8 cellular contexts compared by ENCODE assay signal in the genomic region with DNA sequence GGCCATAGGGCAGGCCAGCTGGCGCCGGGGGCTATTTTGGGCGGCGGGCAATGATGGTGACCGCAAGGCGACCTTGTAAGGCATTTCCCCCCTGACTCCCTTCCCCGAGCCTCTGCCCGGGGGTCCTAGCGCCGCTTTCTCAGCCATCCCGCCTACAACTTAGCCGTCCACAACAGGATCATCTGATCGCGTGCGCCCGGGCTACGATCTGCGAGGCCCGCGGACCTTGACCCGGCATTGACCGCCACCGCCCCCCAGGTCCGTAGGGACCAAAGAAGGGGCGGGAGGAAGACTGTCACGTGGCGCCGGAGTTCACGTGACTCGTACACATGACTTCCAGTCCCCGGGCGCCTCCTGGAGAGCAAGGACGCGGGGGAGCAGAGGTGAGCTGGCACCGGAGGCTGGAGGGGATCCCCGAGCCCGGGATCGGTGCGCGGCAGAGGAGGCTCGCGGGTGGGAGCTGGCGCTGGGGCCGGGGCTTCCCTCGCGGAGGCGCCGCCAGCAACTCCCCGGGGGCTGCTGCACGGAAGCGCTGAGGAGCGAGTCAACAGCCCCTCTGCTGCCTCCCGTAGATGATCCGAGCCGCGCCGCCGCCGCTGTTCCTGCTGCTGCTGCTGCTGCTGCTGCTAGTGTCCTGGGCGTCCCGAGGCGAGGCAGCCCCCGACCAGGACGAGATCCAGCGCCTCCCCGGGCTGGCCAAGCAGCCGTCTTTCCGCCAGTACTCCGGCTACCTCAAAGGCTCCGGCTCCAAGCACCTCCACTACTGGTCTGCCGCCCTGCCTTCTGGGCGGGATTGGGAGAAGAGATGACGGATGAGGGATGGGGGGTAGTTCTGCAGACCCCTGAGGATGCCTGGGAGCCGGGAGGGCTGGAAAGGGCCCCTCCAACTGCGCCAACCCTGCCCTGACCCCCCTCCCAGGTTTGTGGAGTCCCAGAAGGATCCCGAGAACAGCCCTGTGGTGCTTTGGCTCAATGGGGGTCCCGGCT. TPM values are rescaled to one million over a fixed set of nuclear protein-coding genes. Genes with fewer than 3 reads are reported as not detected.
DNase-seq lines count a peak whose midpoint lies in the region; FAIRE-seq and TF ChIP-seq lines count a peak whose summit lies in the region.

A gene (plus strand): TSS at position 339 of the 987 bp plus-strand sequence. CDS start 234 bp downstream, at position 573.
A gene with protein sequence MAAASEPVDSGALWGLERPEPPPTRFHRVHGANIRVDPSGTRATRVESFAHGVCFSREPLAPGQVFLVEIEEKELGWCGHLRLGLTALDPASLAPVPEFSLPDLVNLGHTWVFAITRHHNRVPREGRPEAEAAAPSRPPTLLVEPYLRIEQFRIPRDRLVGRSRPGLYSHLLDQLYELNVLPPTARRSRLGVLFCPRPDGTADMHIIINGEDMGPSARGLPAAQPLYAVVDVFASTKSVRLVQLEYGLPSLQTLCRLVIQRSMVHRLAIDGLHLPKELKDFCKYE (minus strand): TSS at position 212 of the 987 bp plus-strand sequence. CDS start 217 bp downstream, outside the sequence.

- H2AK5ac ChIP-seq in neuronal stem cell (ENCODE audit: low read depth, low read length), result peak within 1 kb of the TSS; percentile 81

- 0 to 1% methylated on average over 63 to 68 of the region's 77 CpGs for WGBS in GM23248 (ENCODE audit: low coverage in 1 of 2, low lambda C conversion rate in 2 of 2, missing lambda C conversion rate in 2 of 2), 2 experiments
- no CpG with 5 or more reads among the region's 77 CpGs for WGBS in neuronal stem cell (ENCODE audit: extremely low coverage in 2 of 2, insufficient read length in 2 of 2, insufficient replicate concordance in 1 of 2), 2 donors

- H2BK120ac ChIP-seq in neuronal stem cell (ENCODE audit: low read depth, low read length), result peak within 1 kb of the TSS; percentile 81

- H3K18ac ChIP-seq in neuronal stem cell (ENCODE audit: low read length), result peak within 1 kb of the TSS; percentile 93

- peak within 1 kb of the TSS; percentile 76 for H3K4ac ChIP-seq in neuronal stem cell (ENCODE audit: low read length)

- H3K4me2 ChIP-seq in DOHH2 (ENCODE audit: low read length) (peak within 1 kb of the TSS; percentile 82), GM23248 (ENCODE audit: unreplicated experiment) (peak within 1 kb of the TSS; percentile 75), neuronal stem cell (ENCODE audit: insufficient read depth, low read length, poor library complexity, severe bottlenecking) (peak within 1 kb of the TSS; percentile 100)

- H3K27ac ChIP-seq in DOHH2 (ENCODE audit: low read depth, low read length) (no peak within 1 kb of the TSS), GM23248 (peak within 1 kb of the TSS; percentile 52), SJCRH30 (peak within 1 kb of the TSS; percentile 84), neuronal stem cell (replicated peaks; ENCODE audit: low read length) (no peak within 1 kb of the TSS), subcutaneous abdominal adipose tissue (ENCODE audit: low read depth, low read length) (peak within 1 kb of the TSS; percentile 85)

- no peaks in the 10 kb centered on the region for H4K20me1 ChIP-seq in DOHH2 (ENCODE audit: control insufficient read depth, insufficient read depth, low read depth, low read length)
- H4K20me1 ChIP-seq in GM23248 (ENCODE audit: insufficient read depth), result no peaks in the 10 kb centered on the region

- peaks cover 2% of the 10 kb centered on the region for H3K79me1 ChIP-seq in neuronal stem cell (ENCODE audit: low read depth, low read length)

- H2BK12ac ChIP-seq in neuronal stem cell (ENCODE audit: low read length), result peak within 1 kb of the TSS; percentile 86

- H3K79me2 ChIP-seq in DOHH2 (ENCODE audit: control insufficient read depth, low read length), result no peaks in the 10 kb centered on the region
- H3K79me2 ChIP-seq in GM23248 (ENCODE audit: insufficient read depth), result peaks cover 23% of the 10 kb centered on the region; the same call in 1 of the 2 replicates

- TF ChIP-seq CTCF in DOHH2 (IDR thresholded peaks at IDR 0.05; ENCODE audit: low read depth, low read length, poor library complexity, severe bottlenecking), result peak; percentile 3

- in situ Hi-C loops in GM23248 (cut with MboI), result no loop called here

- peak within 1 kb of the TSS; percentile 39 for H2BK5ac ChIP-seq in neuronal stem cell (ENCODE audit: low read length)

- H3K23ac ChIP-seq in neuronal stem cell (ENCODE audit: low read depth, low read length, poor library complexity), result peak within 1 kb of the TSS; percentile 96

- H4K8ac ChIP-seq in neuronal stem cell (ENCODE audit: low read depth, low read length), result peak within 1 kb of the TSS; percentile 68

- peak within 1 kb of the TSS; percentile 83 for H3K4me3 ChIP-seq in DOHH2 (ENCODE audit: low read length)
- peak within 1 kb of the TSS; percentile 78 for H3K4me3 ChIP-seq in GM23248
- peak within 1 kb of the TSS; percentile 89 for H3K4me3 ChIP-seq in SJCRH30
- H3K4me3 ChIP-seq in neuronal stem cell (ENCODE audit: low read length in 2 of 2), result peak within 1 kb of the TSS; percentile 66 to 88
- peak within 1 kb of the TSS; percentile 68 to 83 (median 76) for H3K4me3 ChIP-seq in subcutaneous abdominal adipose tissue (ENCODE audit: low read depth in 1 of 5, low read length in 5 of 5)

- H3K9ac ChIP-seq in GM23248 (peak within 1 kb of the TSS; percentile 85), neuronal stem cell (ENCODE audit: low read depth, low read length, poor library complexity) (peak within 1 kb of the TSS; percentile 91), subcutaneous abdominal adipose tissue (ENCODE audit: low read length in 5 of 5) (peak within 1 kb of the TSS; percentile 63 to 91 (median 79))

- H3K14ac ChIP-seq in neuronal stem cell (ENCODE audit: low read length), result peak within 1 kb of the TSS; percentile 56

- peak within 1 kb of the TSS; percentile 81 for H2AFZ ChIP-seq in GM23248
- H2AFZ ChIP-seq in neuronal stem cell (ENCODE audit: low read length), result peak within 1 kb of the TSS; percentile 90

- FAIRE-seq in frontal cortex (lab: Jason Lieb, UNC), result no peak

- H4K91ac ChIP-seq in neuronal stem cell (ENCODE audit: low read depth, low read length, poor library complexity), result no peak within 1 kb of the TSS

- no peaks in the 10 kb centered on the region for H3K27me3 ChIP-seq in DOHH2 (ENCODE audit: control insufficient read depth, low read length)
- no peaks in the 10 kb centered on the region for H3K27me3 ChIP-seq in GM23248 (replicated peaks; ENCODE audit: insufficient read depth)
- no peaks in the 10 kb centered on the region for H3K27me3 ChIP-seq in SJCRH30
- H3K27me3 ChIP-seq in neuronal stem cell (ENCODE audit: control insufficient read depth in 3 of 3, insufficient read depth in 3 of 3, low read depth in 1 of 3, low read length in 3 of 3), result peaks cover 0 to 7% (median 0%) of the 10 kb centered on the region in 3 experiments
- no peaks in the 10 kb centered on the region for H3K27me3 ChIP-seq in subcutaneous abdominal adipose tissue (ENCODE audit: control insufficient read depth in 5 of 5, insufficient read depth in 4 of 5, low read length in 5 of 5)

- peak within 1 kb of the TSS; percentile 46 for H2BK15ac ChIP-seq in neuronal stem cell (ENCODE audit: low read length)

- peak; percentile 97 for DNase-seq in GM23248
- DNase-seq in LHCN-M2 (ENCODE audit: low read depth), result peak; percentile 96
- peak; percentile 98 to 99 for DNase-seq in SJCRH30
- peak; percentile 87 for DNase-seq in activated naive CD4-positive, alpha-beta T cell treated with Interleukin-2 at 50 U/mL for 16 hours
- DNase-seq in frontal cortex (ENCODE audit: low spot score in 2 of 2), result peak; percentile 99
- peak; percentile 78 for DNase-seq in neuronal stem cell (ENCODE audit: low spot score)

- peaks cover 2% of the 10 kb centered on the region for H3K36me3 ChIP-seq in DOHH2 (ENCODE audit: control insufficient read depth, low read length)
- H3K36me3 ChIP-seq in GM23248 (ENCODE audit: low read depth), result peaks cover 11% of the 10 kb centered on the region; the same call in 1 of the 2 replicates
- H3K36me3 ChIP-seq in SJCRH30, result peaks cover 18% of the 10 kb centered on the region
- H3K36me3 ChIP-seq in neuronal stem cell (replicated peaks in 1 of 2; ENCODE audit: control insufficient read depth in 2 of 2, insufficient read depth in 2 of 2, low read length in 2 of 2), result peaks cover 5 to 36% of the 10 kb centered on the region in 2 donors
- peaks cover 5 to 53% (median 45%) of the 10 kb centered on the region in 5 donors for H3K36me3 ChIP-seq in subcutaneous abdominal adipose tissue (ENCODE audit: control insufficient read depth in 5 of 5, insufficient read depth in 5 of 5, low read length in 5 of 5)

- H3K9me3 ChIP-seq in DOHH2 (ENCODE audit: control insufficient read depth, insufficient read depth, low read length), result no peaks in the 10 kb centered on the region
- H3K9me3 ChIP-seq in GM23248 (ENCODE audit: low read depth), result no peaks in the 10 kb centered on the region
- H3K9me3 ChIP-seq in SJCRH30 (replicated peaks), result no peaks in the 10 kb centered on the region
- no peaks in the 10 kb centered on the region for H3K9me3 ChIP-seq in neuronal stem cell (replicated peaks in 1 of 2; ENCODE audit: control insufficient read depth in 2 of 2, insufficient read depth in 1 of 2, low read depth in 1 of 2, low read length in 2 of 2)
- H3K9me3 ChIP-seq in subcutaneous abdominal adipose tissue (ENCODE audit: control insufficient read depth in 5 of 5, low read length in 5 of 5), result no peaks in the 10 kb centered on the region

- no peaks in the 10 kb centered on the region for H3F3A ChIP-seq in DOHH2 (ENCODE audit: control insufficient read depth, insufficient read depth)
- no peaks in the 10 kb centered on the region for H3F3A ChIP-seq in GM23248 (ENCODE audit: insufficient read depth)

- H3K4me1 ChIP-seq in DOHH2 (ENCODE audit: control insufficient read depth, low read length), result peaks cover 23% of the 10 kb centered on the region
- no peaks in the 10 kb centered on the region; the same call in 1 of the 2 replicates for H3K4me1 ChIP-seq in GM23248 (ENCODE audit: insufficient read depth)
- peaks cover 35% of the 10 kb centered on the region for H3K4me1 ChIP-seq in SJCRH30
- H3K4me1 ChIP-seq in neuronal stem cell (ENCODE audit: control insufficient read depth in 2 of 2, insufficient read depth in 1 of 2, low read depth in 1 of 2, low read length in 2 of 2), result peaks cover 5 to 6% of the 10 kb centered on the region in 2 donors
- peaks cover 5 to 35% (median 32%) of the 10 kb centered on the region in 5 donors for H3K4me1 ChIP-seq in subcutaneous abdominal adipose tissue (ENCODE audit: control insufficient read depth in 5 of 5, insufficient read depth in 5 of 5, low read length in 5 of 5)

- H3K9me2 ChIP-seq in DOHH2 (replicated peaks; ENCODE audit: control insufficient read depth, low read length) (no peaks in the 10 kb centered on the region), GM23248 (ENCODE audit: insufficient read depth) (no peaks in the 10 kb centered on the region)

RNA-seq across cellular contexts. Expression of the first gene that starts in this region (rescaled TPM):
- 154 and 176 TPM in 2 replicates for total RNA-seq in GM23248 (2014; rRNA removed; shearing (Covaris generic))
- polyA plus RNA-seq in GM23248 (2016; fragmentation: Nextera tagmentation; extraction: Ambion mirVana), result 303 and 321 TPM in 2 replicates
- total RNA-seq in LHCN-M2 (2014; rRNA removed) (118 and 180 TPM in 2 replicates), frontal cortex (14.7 TPM)
- polyA plus RNA-seq in LHCN-M2 (2012), result 196 TPM
- total RNA-seq in SJCRH30 (2014; rRNA removed; shearing (Covaris generic)), result 85.2 and 91.4 TPM in 2 replicates
- polyA plus RNA-seq in neuronal stem cell (2013, experiment 1 of 2), result 15.3 TPM
- polyA plus RNA-seq in neuronal stem cell (2013, experiment 2 of 2), result 15.1 TPM

RNA-seq across cellular contexts. Expression of the second gene that starts in this region (rescaled TPM):
- 4.3 and 8.3 TPM in 2 replicates for total RNA-seq in GM23248 (2014; rRNA removed; shearing (Covaris generic))
- 1.4 and 2.1 TPM in 2 replicates for polyA plus RNA-seq in GM23248 (2016; fragmentation: Nextera tagmentation; extraction: Ambion mirVana)
- total RNA-seq in LHCN-M2 (2014; rRNA removed) (5.4 and 9.0 TPM in 2 replicates), frontal cortex (3.3 TPM)
- 3.5 TPM for polyA plus RNA-seq in LHCN-M2 (2012)
- 3.9 and 6.7 TPM in 2 replicates for total RNA-seq in SJCRH30 (2014; rRNA removed; shearing (Covaris generic))
- polyA plus RNA-seq in neuronal stem cell (2013, experiment 1 of 2), result 0.75 TPM
- polyA plus RNA-seq in neuronal stem cell (2013, experiment 2 of 2), result 0.62 TPM

Comparison
In these comparisons a context has a peak if more than half of its experiments do, and no peak if none do; other contexts are left out.
1. H3K27ac ChIP-seq: peak in GM23248 (single experiment), SJCRH30 (single experiment) and subcutaneous abdominal adipose tissue (single experiment); none in DOHH2 (single experiment) and neuronal stem cell (single experiment).
2. Peak in every context shown above with its lines, with median percentiles within 50 percentile points of each other: H3K4me2 ChIP-seq, H3K4me3 ChIP-seq, DNase-seq and H3K9ac ChIP-seq.